In the genomic region with DNA sequence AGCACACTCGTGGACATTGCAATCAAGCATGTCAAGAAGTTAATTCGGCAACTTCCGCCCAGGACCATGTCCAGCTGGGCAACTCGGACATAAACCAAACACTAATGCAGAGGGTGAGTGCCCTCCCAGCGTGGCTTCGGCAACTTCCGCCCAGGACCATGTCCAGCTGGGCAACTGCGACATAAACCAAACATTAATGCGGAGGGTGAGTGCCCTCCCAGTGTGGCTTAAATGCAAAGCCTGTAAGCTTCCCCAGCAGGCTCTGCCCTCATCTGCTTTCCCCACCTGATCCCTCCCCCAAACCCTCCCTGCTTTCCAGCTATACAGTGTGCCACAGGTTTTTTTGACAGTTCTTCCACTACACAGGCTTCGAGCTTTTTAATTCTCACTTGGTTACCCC, we compare ENCODE assay signal across 25 cellular contexts.
"Had no signal": no experiment of that assay in that cellular context is flagged by ENCODE, and none has a peak within 500 bp of the region (broad histone marks: within the 10 kb centered on the region; RNA-seq: fewer than 3 reads in every experiment).

No MANE protein-coding gene starts in this region.

- H3K27me3 Mint-ChIP-seq: stimulated activated naive CD8-positive, alpha-beta T cell treated with anti-CD3 and anti-CD28 coated beads, Interleukin-15, amount 100 ng/mL, for 72 hours had no signal

- H3K4me3 ChIP-seq: hepatocyte, left ventricle myocardium inferior, right lobe of liver, skin epidermis, tibial artery had no signal

- H3K4me3 Mint-ChIP-seq: activated T-helper 1 cell treated with anti-CD3 and anti-CD28 coated beads, Interleukin-12 subunit alpha, Interleukin-12 subunit beta, Interleukin-2, Interleukin-4 antibody, amounts not matched to agents 30 ng/mL and 10 ng/mL and 1 ng/mL, durations not matched to agents 14 hours and 24 hours and 36 hours; brain; effector memory CD8-positive, alpha-beta T cell; immature natural killer cell; nephron progenitor cell; stimulated activated effector memory CD8-positive, alpha-beta T cell treated with anti-CD3 and anti-CD28 coated beads, Interleukin-12 subunit alpha, Interleukin-12 subunit beta, amount 100 ng/mL, for 72 hours; stimulated activated naive CD8-positive, alpha-beta T cell treated with anti-CD3 and anti-CD28 coated beads, Interleukin-15, amount 100 ng/mL, for 72 hours; T-helper 17 cell had no signal

- H3K36me3 Mint-ChIP-seq: immature natural killer cell; stimulated activated effector memory CD8-positive, alpha-beta T cell treated with anti-CD3 and anti-CD28 coated beads, Interleukin-12 subunit alpha, Interleukin-12 subunit beta, amount 100 ng/mL, for 72 hours had no signal

- DNase-seq: activated CD4-positive, alpha-beta T cell treated with anti-CD3 and anti-CD28 coated beads for 4 hours; activated CD4-positive, alpha-beta T cell treated with anti-CD3 and anti-CD28 coated beads, Interleukin-2, amount 50 U/mL, for 48 hours; activated CD4-positive, CD25-positive, alpha-beta regulatory T cell; activated gamma-delta T cell; activated naive CD4-positive, alpha-beta T cell treated with anti-CD3 and anti-CD28 coated beads, Interleukin-2, amount 50 U/mL, for 16 hours; anterior cingulate cortex; caudate nucleus; effector memory CD8-positive, alpha-beta T cell; glutamatergic neuron; immature natural killer cell; kidney glomerular epithelial cell; left ventricle myocardium inferior; mammary epithelial cell; nephron progenitor cell; posterior cingulate gyrus; right lobe of liver; stimulated activated CD4-positive, alpha-beta T cell treated with anti-CD3 and anti-CD28 coated beads, Interleukin-2, amount 100 ng/mL, for 24 hours; stimulated activated naive CD8-positive, alpha-beta T cell treated with anti-CD3 and anti-CD28 coated beads, Interleukin-15, amount 100 ng/mL, for 72 hours; T-helper 17 cell; tibial artery had no signal

- H3K27ac Mint-ChIP-seq: activated T-helper 1 cell treated with anti-CD3 and anti-CD28 coated beads, Interleukin-12 subunit alpha, Interleukin-12 subunit beta, Interleukin-2, Interleukin-4 antibody, amounts not matched to agents 30 ng/mL and 10 ng/mL and 1 ng/mL, durations not matched to agents 14 hours and 24 hours and 36 hours; brain; effector memory CD8-positive, alpha-beta T cell; immature natural killer cell; nephron progenitor cell; stimulated activated effector memory CD8-positive, alpha-beta T cell treated with anti-CD3 and anti-CD28 coated beads, Interleukin-12 subunit alpha, Interleukin-12 subunit beta, amount 100 ng/mL, for 72 hours; stimulated activated naive CD8-positive, alpha-beta T cell treated with anti-CD3 and anti-CD28 coated beads, Interleukin-15, amount 100 ng/mL, for 72 hours; T-helper 17 cell had no signal

- H3K4me1 Mint-ChIP-seq: immature natural killer cell; stimulated activated effector memory CD8-positive, alpha-beta T cell treated with anti-CD3 and anti-CD28 coated beads, Interleukin-12 subunit alpha, Interleukin-12 subunit beta, amount 100 ng/mL, for 72 hours; T-helper 17 cell had no signal

- H3K9me3 Mint-ChIP-seq: activated T-helper 1 cell treated with anti-CD3 and anti-CD28 coated beads, Interleukin-12 subunit alpha, Interleukin-12 subunit beta, Interleukin-2, Interleukin-4 antibody, amounts not matched to agents 30 ng/mL and 10 ng/mL and 1 ng/mL, durations not matched to agents 14 hours and 24 hours and 36 hours; effector memory CD8-positive, alpha-beta T cell; stimulated activated effector memory CD8-positive, alpha-beta T cell treated with anti-CD3 and anti-CD28 coated beads, Interleukin-12 subunit alpha, Interleukin-12 subunit beta, amount 100 ng/mL, for 72 hours; stimulated activated naive CD8-positive, alpha-beta T cell treated with anti-CD3 and anti-CD28 coated beads, Interleukin-15, amount 100 ng/mL, for 72 hours had no signal
